Comparison of ENCODE assay signal across 19 cellular contexts in genomic region chr3:82641701-82642100, GRCh38.
"Had no signal": no experiment of that assay in that cellular context is flagged by ENCODE, and none has a peak within 500 bp of the region (broad histone marks: within the 10 kb centered on the region; RNA-seq: fewer than 3 reads in every experiment).

No MANE protein-coding gene starts in this region.

- DNase-seq: activated CD4-positive, alpha-beta memory T cell treated with anti-CD3 and anti-CD28 coated beads for 36 hours; activated CD4-positive, alpha-beta T cell treated with anti-CD3 and anti-CD28 coated beads for 4 hours; activated naive CD4-positive, alpha-beta T cell; activated naive CD8-positive, alpha-beta T cell treated with anti-CD3 and anti-CD28 coated beads, Interleukin-2, amount 10 ng/mL, durations not matched to agents 7 days and 5 days; activated T-cell treated with anti-CD3 and anti-CD28 coated beads for 4 hours; amygdala; cerebellar nuclear complex; effector CD4-positive, alpha-beta T cell; lower lobe of right lung; stimulated activated CD4-positive, alpha-beta T cell treated with anti-CD3 and anti-CD28 coated beads, Interleukin-4, amount 100 ng/mL, for 24 hours; T-helper 17 cell; testis; upper lobe of right lung had no signal

- H3K27ac ChIP-seq: esophagus muscularis mucosa, lower lobe of right lung, neutrophil, parathyroid adenoma, testis, upper lobe of right lung had no signal

- ATAC-seq: lower lobe of right lung; natural killer cell treated with Interleukin-12 subunit alpha and Interleukin-12 subunit beta and Interleukin-15 and Interleukin-18, amount 100 ng/mL, for 72 hours; sciatic nerve; stimulated activated effector memory CD8-positive, alpha-beta T cell treated with anti-CD3 and anti-CD28 coated beads, Interleukin-12 subunit alpha, Interleukin-12 subunit beta, amount 100 ng/mL, for 72 hours; T-helper 17 cell; upper lobe of right lung had no signal
